8 cellular contexts compared by ENCODE assay signal in genomic region chr11:13207665-13208594, GRCh38.
DNase-seq lines count a peak whose midpoint lies in the region; ATAC-seq and TF ChIP-seq lines count a peak whose summit lies in the region.
"Had no signal": no experiment of that assay in that cellular context is flagged by ENCODE, and none has a peak within 500 bp of the region (broad histone marks: within the 10 kb centered on the region; RNA-seq: fewer than 3 reads in every experiment).

No MANE protein-coding gene starts in this region.

- H4K20me1 ChIP-seq in GM23338 (replicated peaks; ENCODE audit: insufficient read depth) (no peaks in the 10 kb centered on the region), OCI-LY3 (ENCODE audit: insufficient read depth, low read length) (no peaks in the 10 kb centered on the region)

- H3K27ac ChIP-seq in GM23338 (ENCODE audit: low read depth): peak overlapping the region; percentile 52; the same call in 1 of the 2 replicates
- H3K27ac ChIP-seq in OCI-LY3 (ENCODE audit: low read length): no peak overlapping the region
- H3K27ac ChIP-seq: VCaP had no signal

- peaks cover 2% of the 10 kb centered on the region for H3K27me3 Mint-ChIP-seq in GM23338 (ENCODE audit: insufficient read depth, low read depth, poor library complexity)
- H3K27me3 Mint-ChIP-seq in brain: no peaks in the 10 kb centered on the region

- peak overlapping the region; percentile 74; the same call in 1 of the 2 replicates for H3K27ac Mint-ChIP-seq in GM23338
- H3K27ac Mint-ChIP-seq in brain: peak overlapping the region in 4 of 5 experiments; percentile 9 to 85 (median 62)

- no peak overlapping the region for H3K9ac ChIP-seq in OCI-LY3 (ENCODE audit: low read length)

- H3K4me1 ChIP-seq in GM23338 (ENCODE audit: insufficient read depth) (peaks cover 23% of the 10 kb centered on the region), OCI-LY3 (ENCODE audit: low read length) (peaks cover 49% of the 10 kb centered on the region)

- no peaks in the 10 kb centered on the region for H3K36me3 ChIP-seq in GM23338 (ENCODE audit: insufficient read depth)
- H3K36me3 ChIP-seq in OCI-LY3 (replicated peaks; ENCODE audit: low read depth, low read length): no peaks in the 10 kb centered on the region

- no peaks in the 10 kb centered on the region for H3K9me3 Mint-ChIP-seq in GM23338
- H3K9me3 Mint-ChIP-seq in brain: peaks cover 0 to 3% (median 0%) of the 10 kb centered on the region in 5 experiments

- H3K36me3 Mint-ChIP-seq in GM23338 (ENCODE audit: low read depth) (no peaks in the 10 kb centered on the region), brain (no peaks in the 10 kb centered on the region)

- H2AFZ ChIP-seq in GM23338 (peak overlapping the region; percentile 93), OCI-LY3 (ENCODE audit: low read depth, low read length) (0 out of 2 replicates have a peak overlapping the region, but pooled peaks have one; percentile 33)

- H3K9me2 ChIP-seq in GM23338 (ENCODE audit: insufficient read depth): no peaks in the 10 kb centered on the region

- DNase-seq in GM23338 (ENCODE audit: low spot score): peak; percentile 33
- peak; percentile 96 for DNase-seq in iris pigment epithelial cell (ENCODE audit: low read depth)
- peak; percentile 34 for DNase-seq in stimulated activated CD4-positive, alpha-beta T cell treated with anti-CD3 and anti-CD28 coated beads, Interleukin-4, amount 100 ng/mL, for 24 hours
- DNase-seq in activated effector memory CD4-positive, alpha-beta T cell treated with Interleukin-2 at 50 U/mL for 16 hours: no peak

- ATAC-seq in GM23338 (peak; percentile 79), GM21381 (IDR thresholded peaks at IDR 0.05; ENCODE audit: unreplicated experiment) (no peak)

- H3K27me3 ChIP-seq in GM23338 (ENCODE audit: insufficient read depth) (no peaks in the 10 kb centered on the region), OCI-LY3 (ENCODE audit: low read depth, low read length) (0 out of 2 replicates have a peak, but pooled peaks cover 8% of the 10 kb centered on the region)

- H3K4me1 Mint-ChIP-seq in GM23338: peaks cover 30% of the 10 kb centered on the region
- H3K4me1 Mint-ChIP-seq in brain: peaks cover 65% of the 10 kb centered on the region

- H3K4me3 ChIP-seq in GM23338: peak overlapping the region; percentile 18
- peak overlapping the region; percentile 44 for H3K4me3 ChIP-seq in OCI-LY3 (ENCODE audit: low read length)

- H3K4me3 Mint-ChIP-seq in GM23338: peak overlapping the region; percentile 38
- peak overlapping the region in 3 of 5 experiments; percentile 23 to 54 (median 43) for H3K4me3 Mint-ChIP-seq in brain

- H3F3A ChIP-seq in GM23338 (replicated peaks; ENCODE audit: low read depth): no peaks in the 10 kb centered on the region

- H3K4me2 ChIP-seq in GM23338 (peak overlapping the region; percentile 69), OCI-LY3 (ENCODE audit: low read length) (peak overlapping the region; percentile 57)

- H3K79me2 ChIP-seq in GM23338 (replicated peaks; ENCODE audit: insufficient read depth): no peaks in the 10 kb centered on the region
- no peaks in the 10 kb centered on the region for H3K79me2 ChIP-seq in OCI-LY3 (ENCODE audit: low read length)

- H3K9me3 ChIP-seq in OCI-LY3 (ENCODE audit: insufficient read depth, low read length): no peaks in the 10 kb centered on the region

- TF ChIP-seq CTCF in GM23338 (conservative IDR thresholded peaks at IDR 0.05; ENCODE audit: low read depth in 2 of 2): no peak
- TF ChIP-seq CTCF in OCI-LY3 (IDR thresholded peaks at IDR 0.05; ENCODE audit: low read depth, low read length): no peak
- no peak for TF ChIP-seq CTCF in brain (conservative IDR thresholded peaks at IDR 0.05)

TF ChIP-seq in GM23338, 12 proteins besides CTCF, POLR2A, EP300 and RAD21 (continues in another document):
- TF ChIP-seq REST (IDR thresholded peaks at IDR 0.05; ENCODE audit: unreplicated experiment) (no peak), CREB1 (CRISPR knock-in tag; IDR thresholded peaks at IDR 0.05; ENCODE audit: low read depth) (no peak), ZNF462 (CRISPR knock-in tag; IDR thresholded peaks at IDR 0.05) (no peak), STAT1 (IDR thresholded peaks at IDR 0.05; ENCODE audit: unreplicated experiment) (no peak), NANOG (IDR thresholded peaks at IDR 0.05; ENCODE audit: borderline replicate concordance) (no peak), ZNF331 (CRISPR knock-in tag; IDR thresholded peaks at IDR 0.05; ENCODE audit: low read depth) (no peak), EZH2phosphoT487 (IDR thresholded peaks at IDR 0.05; ENCODE audit: unreplicated experiment) (no peak)
